1 cellular context compared by ENCODE assay signal in the genomic region with DNA sequence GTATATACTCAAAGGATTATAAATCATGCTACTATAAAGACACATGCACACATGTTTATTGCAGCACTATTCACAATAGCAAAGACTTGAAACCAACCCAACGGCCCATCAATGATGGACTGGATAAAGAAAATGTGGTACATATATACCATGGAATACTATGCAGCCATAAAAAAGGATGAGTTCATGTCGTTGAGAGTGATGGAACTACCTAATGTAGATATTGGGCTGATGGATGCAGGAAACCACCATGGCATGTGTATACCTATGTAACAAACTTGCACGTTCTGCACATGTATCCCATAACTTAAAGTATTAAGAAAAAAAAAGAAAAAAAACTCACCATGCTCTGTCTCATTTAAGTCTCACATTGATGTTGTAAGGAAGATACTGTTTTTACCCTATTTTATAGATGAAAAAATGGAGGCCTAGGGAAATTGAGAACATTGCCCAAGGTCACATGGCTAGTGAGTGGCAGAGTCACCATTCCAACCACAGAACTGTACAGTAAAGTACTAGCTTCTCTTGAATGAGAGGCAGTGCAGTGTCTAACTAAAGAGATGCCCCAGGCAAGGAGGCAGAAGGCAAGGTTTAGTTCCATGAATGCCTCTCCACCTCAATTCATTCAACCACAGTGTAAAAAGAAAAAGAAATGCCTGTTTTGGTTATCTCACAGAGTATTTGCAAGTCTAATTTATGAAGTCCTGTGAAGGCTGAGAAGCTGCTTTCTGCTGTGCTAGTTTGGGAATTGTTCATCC.
TF ChIP-seq lines count a peak whose summit lies in the region.

No MANE protein-coding gene starts in this region.

TF ChIP-seq in K562, 482 proteins besides CTCF, POLR2A, EP300 and RAD21:
- TF ChIP-seq SMARCC2 (IDR thresholded peaks at IDR 0.05; ENCODE audit: low read depth) (no peak), STAT5A (IDR thresholded peaks at IDR 0.05; ENCODE audit: borderline replicate concordance, low read length) (no peak), NFXL1 (CRISPR knock-in tag; IDR thresholded peaks at IDR 0.05) (no peak), RFX1 (IDR thresholded peaks at IDR 0.05) (no peak), TBL1XR1 (IDR thresholded peaks at IDR 0.05; ENCODE audit: low read length in 2 of 2) (no peak), ZNF436 (CRISPR knock-in tag; IDR thresholded peaks at IDR 0.05) (no peak), FUS (optimal IDR thresholded peaks at IDR 0.05; ENCODE audit: low read depth, low read length) (no peak), NCOR1 (IDR thresholded peaks at IDR 0.05) (no peak), HDAC2 (IDR thresholded peaks at IDR 0.05) (no peak), RBM25 (IDR thresholded peaks at IDR 0.05; ENCODE audit: low read depth, low read length, severe bottlenecking) (peak; percentile 60), ZNF146 (CRISPR knock-in tag; IDR thresholded peaks at IDR 0.05; ENCODE audit: unreplicated experiment) (peak; percentile 82), RAD51 (IDR thresholded peaks at IDR 0.05; ENCODE audit: borderline replicate concordance, low read depth) (no peak), BCOR (IDR thresholded peaks at IDR 0.05) (peak; percentile 32; the same call in 1 of the 2 replicates), SRF (CRISPR knock-in tag; IDR thresholded peaks at IDR 0.05) (no peak)
- TF ChIP-seq, protein P1, sequence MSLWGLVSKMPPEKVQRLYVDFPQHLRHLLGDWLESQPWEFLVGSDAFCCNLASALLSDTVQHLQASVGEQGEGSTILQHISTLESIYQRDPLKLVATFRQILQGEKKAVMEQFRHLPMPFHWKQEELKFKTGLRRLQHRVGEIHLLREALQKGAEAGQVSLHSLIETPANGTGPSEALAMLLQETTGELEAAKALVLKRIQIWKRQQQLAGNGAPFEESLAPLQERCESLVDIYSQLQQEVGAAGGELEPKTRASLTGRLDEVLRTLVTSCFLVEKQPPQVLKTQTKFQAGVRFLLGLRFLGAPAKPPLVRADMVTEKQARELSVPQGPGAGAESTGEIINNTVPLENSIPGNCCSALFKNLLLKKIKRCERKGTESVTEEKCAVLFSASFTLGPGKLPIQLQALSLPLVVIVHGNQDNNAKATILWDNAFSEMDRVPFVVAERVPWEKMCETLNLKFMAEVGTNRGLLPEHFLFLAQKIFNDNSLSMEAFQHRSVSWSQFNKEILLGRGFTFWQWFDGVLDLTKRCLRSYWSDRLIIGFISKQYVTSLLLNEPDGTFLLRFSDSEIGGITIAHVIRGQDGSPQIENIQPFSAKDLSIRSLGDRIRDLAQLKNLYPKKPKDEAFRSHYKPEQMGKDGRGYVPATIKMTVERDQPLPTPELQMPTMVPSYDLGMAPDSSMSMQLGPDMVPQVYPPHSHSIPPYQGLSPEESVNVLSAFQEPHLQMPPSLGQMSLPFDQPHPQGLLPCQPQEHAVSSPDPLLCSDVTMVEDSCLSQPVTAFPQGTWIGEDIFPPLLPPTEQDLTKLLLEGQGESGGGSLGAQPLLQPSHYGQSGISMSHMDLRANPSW (CRISPR knock-in tag; IDR thresholded peaks at IDR 0.05) = no peak
